22 cellular contexts compared by ENCODE assay signal in genomic region chr14:85583311-85583710, GRCh38. TPM values are rescaled to one million over a fixed set of nuclear protein-coding genes. Genes with fewer than 3 reads are reported as not detected.
"Had no signal": no experiment of that assay in that cellular context is flagged by ENCODE, and none has a peak within 500 bp of the region (broad histone marks: within the 10 kb centered on the region; RNA-seq: fewer than 3 reads in every experiment).

No MANE protein-coding gene starts in this region.

- FAIRE-seq: TTC549 had no signal

- H3K27me3 Mint-ChIP-seq: activated CD8-positive, alpha-beta T cell treated with anti-CD3 and anti-CD28 coated beads for 36 hours; activated naive CD4-positive, alpha-beta T cell treated with anti-CD3 and anti-CD28 coated beads, Interleukin-2, amount 50 U/mL, for 24 hours; stimulated activated naive B cell treated with anti-CD40 and anti-IgM and Interleukin-4, amounts not matched to agents 10 μg/mL and 1 μg/mL and 100 μg/mL, for 72 hours had no signal

- H3K36me3 Mint-ChIP-seq: activated naive CD4-positive, alpha-beta T cell treated with anti-CD3 and anti-CD28 coated beads, Interleukin-2, amount 50 U/mL, for 24 hours; naive thymus-derived CD4-positive, alpha-beta T cell; stimulated activated naive B cell treated with anti-CD40 and anti-IgM and Interleukin-4, amounts not matched to agents 10 μg/mL and 1 μg/mL and 100 μg/mL, for 72 hours; WTC11 had no signal

- ATAC-seq: activated CD8-positive, alpha-beta T cell treated with anti-CD3 and anti-CD28 coated beads for 36 hours; activated T-cell treated with anti-CD3 and anti-CD28 coated beads, Interleukin-2, amount 50 U/mL, for 4 hours; esophagus mucosa; left cardiac atrium; lower lobe of right lung; mucosa of descending colon; naive thymus-derived CD4-positive, alpha-beta T cell; stimulated activated naive B cell treated with anti-CD40 and anti-IgM and Interleukin-4, amounts not matched to agents 10 μg/mL and 1 μg/mL and 100 μg/mL, for 72 hours had no signal

- H3K9me3 Mint-ChIP-seq: activated CD8-positive, alpha-beta T cell treated with anti-CD3 and anti-CD28 coated beads for 36 hours; activated T-cell treated with anti-CD3 and anti-CD28 coated beads, Interleukin-2, amount 50 U/mL, for 4 hours; WTC11 had no signal

- H3K27ac Mint-ChIP-seq: activated CD8-positive, alpha-beta T cell treated with anti-CD3 and anti-CD28 coated beads for 36 hours; activated naive CD4-positive, alpha-beta T cell treated with anti-CD3 and anti-CD28 coated beads, Interleukin-2, amount 50 U/mL, for 24 hours; naive thymus-derived CD4-positive, alpha-beta T cell; stimulated activated naive B cell treated with anti-CD40 and anti-IgM and Interleukin-4, amounts not matched to agents 10 μg/mL and 1 μg/mL and 100 μg/mL, for 72 hours; WTC11 had no signal

- DNase-seq: activated CD4-positive, alpha-beta T cell treated with anti-CD3 and anti-CD28 coated beads for 4 hours; activated CD8-positive, alpha-beta T cell treated with anti-CD3 and anti-CD28 coated beads for 36 hours; activated effector memory CD4-positive, alpha-beta T cell treated with anti-CD3 and anti-CD28 coated beads, Interleukin-2, amount 50 U/mL, for 16 hours; activated T-cell treated with anti-CD3 and anti-CD28 coated beads, Interleukin-2, amount 50 U/mL, for 4 hours; central memory CD4-positive, alpha-beta T cell; colonic mucosa; foreskin fibroblast; left cardiac atrium; lower lobe of right lung; mucosa of descending colon; naive thymus-derived CD4-positive, alpha-beta T cell; posterior cingulate gyrus; stimulated activated CD4-positive, alpha-beta T cell treated with anti-CD3 and anti-CD28 coated beads, Interleukin-15, amount 100 ng/mL, for 24 hours; stimulated activated CD4-positive, alpha-beta T cell treated with anti-CD3 and anti-CD28 coated beads, Interleukin-4, amount 100 ng/mL, for 1 hour; stimulated activated naive B cell treated with anti-CD40 and anti-IgM and Interleukin-4, amounts not matched to agents 10 μg/mL and 1 μg/mL and 100 μg/mL, for 72 hours; T-helper 2 cell; tibial artery; uterus had no signal

- H3K4me3 Mint-ChIP-seq: activated CD8-positive, alpha-beta T cell treated with anti-CD3 and anti-CD28 coated beads for 36 hours; activated naive CD4-positive, alpha-beta T cell treated with anti-CD3 and anti-CD28 coated beads, Interleukin-2, amount 50 U/mL, for 24 hours; activated T-cell treated with anti-CD3 and anti-CD28 coated beads, Interleukin-2, amount 50 U/mL, for 4 hours; naive thymus-derived CD4-positive, alpha-beta T cell; stimulated activated naive B cell treated with anti-CD40 and anti-IgM and Interleukin-4, amounts not matched to agents 10 μg/mL and 1 μg/mL and 100 μg/mL, for 72 hours; WTC11 had no signal

- H3K4me1 Mint-ChIP-seq: stimulated activated naive B cell treated with anti-CD40 and anti-IgM and Interleukin-4, amounts not matched to agents 10 μg/mL and 1 μg/mL and 100 μg/mL, for 72 hours had no signal

RNA-seq across cellular contexts. Expression of gene FLRT2, which starts 53.4 kb away (rescaled TPM):
- total RNA-seq: activated CD8-positive, alpha-beta T cell treated with anti-CD3 and anti-CD28 coated beads for 36 hours; naive thymus-derived CD4-positive, alpha-beta T cell had no signal
- polyA plus RNA-seq: naive thymus-derived CD4-positive, alpha-beta T cell had no signal
